30 cellular contexts compared by ENCODE assay signal in the genomic region with DNA sequence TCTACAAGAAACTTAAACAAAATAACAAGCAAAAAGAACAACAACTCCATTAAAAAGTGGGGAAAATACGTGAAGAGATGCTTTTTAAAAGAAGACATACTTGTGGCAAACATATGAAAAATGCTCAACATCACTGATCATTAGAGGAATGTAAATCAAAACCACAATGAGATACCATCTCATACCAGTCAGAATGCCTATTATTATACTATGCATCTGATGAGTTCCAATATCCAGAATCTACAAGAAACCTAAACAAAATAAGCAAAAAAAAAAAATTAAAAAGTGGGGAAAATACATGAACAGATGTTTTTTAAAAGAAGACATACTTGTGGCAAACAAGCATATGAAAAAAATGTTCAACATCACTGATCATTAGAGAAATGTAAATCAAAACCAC. TPM values are rescaled to one million over a fixed set of nuclear protein-coding genes. Genes with fewer than 3 reads are reported as not detected.
DNase-seq lines count a peak whose midpoint lies in the region; ATAC-seq, FAIRE-seq and TF ChIP-seq lines count a peak whose summit lies in the region.
"Had no signal": no experiment of that assay in that cellular context is flagged by ENCODE, and none has a peak within 500 bp of the region (broad histone marks: within the 10 kb centered on the region; RNA-seq: fewer than 3 reads in every experiment).

No MANE protein-coding gene starts in this region.

- H3K27ac Mint-ChIP-seq in CD4-positive, alpha-beta T cell, result no peak overlapping the region
- no peak overlapping the region for H3K27ac Mint-ChIP-seq in activated naive CD4-positive, alpha-beta T cell treated with anti-CD3 and anti-CD28 coated beads, Interleukin-2, amount 50 U/mL, for 72 hours
- H3K27ac Mint-ChIP-seq: IgD-negative memory B cell had no signal

- H3K27ac ChIP-seq in A549, result no peak overlapping the region
- H3K27ac ChIP-seq in SJCRH30, result peak overlapping the region; percentile 33
- no peak overlapping the region for H3K27ac ChIP-seq in CD4-positive, alpha-beta T cell (ENCODE audit: low read depth, low read length)
- H3K27ac ChIP-seq: KMS-11, SK-N-MC had no signal

- no peaks in the 10 kb centered on the region for H3K36me3 Mint-ChIP-seq in CD4-positive, alpha-beta T cell (ENCODE audit: low read depth)
- peaks cover 0 to 1% of the 10 kb centered on the region in 2 donors for H3K36me3 Mint-ChIP-seq in activated naive CD4-positive, alpha-beta T cell treated with anti-CD3 and anti-CD28 coated beads, Interleukin-2, amount 50 U/mL, for 72 hours
- H3K36me3 Mint-ChIP-seq: CD14-positive monocyte, IgD-negative memory B cell had no signal

- TF ChIP-seq EP300 in A549 (IDR thresholded peaks at IDR 0.05), result no peak

- no peaks in the 10 kb centered on the region for H3K27me3 ChIP-seq in SJCRH30
- no peaks in the 10 kb centered on the region for H3K27me3 ChIP-seq in CD4-positive, alpha-beta T cell (ENCODE audit: control insufficient read depth, insufficient read depth, low read length)
- H3K27me3 ChIP-seq: BE2C had no signal

- peak; percentile 61 for FAIRE-seq in A549 (lab: Jason Lieb, UNC)
- FAIRE-seq: A204.1, GM12878 had no signal

- ATAC-seq in A549, result no peak
- ATAC-seq in CD4-positive, alpha-beta T cell (ENCODE audit: poor library complexity), result no peak
- ATAC-seq in activated naive CD4-positive, alpha-beta T cell treated with anti-CD3 and anti-CD28 coated beads, Interleukin-2, amount 50 U/mL, for 72 hours, result no peak
- ATAC-seq: GM12878 had no signal

- no peaks in the 10 kb centered on the region for H3K4me1 Mint-ChIP-seq in CD4-positive, alpha-beta T cell (ENCODE audit: low read depth)
- H3K4me1 Mint-ChIP-seq: CD14-positive monocyte had no signal

- TF ChIP-seq POLR2A in A549 (IDR thresholded peaks at IDR 0.05; ENCODE audit: low read length), result no peak

- no peak for TF ChIP-seq RAD21 in A549 (conservative IDR thresholded peaks at IDR 0.05 in 1 of 2, IDR thresholded peaks at IDR 0.05 in 1 of 2)

- H3K4me3 ChIP-seq in A549, result no peak overlapping the region
- H3K4me3 ChIP-seq in SJCRH30, result no peak overlapping the region
- H3K4me3 ChIP-seq: GM12878, HAP-1, SK-N-MC had no signal

- CTCF ChIA-PET in A549 (lab: Yijun Ruan, JAX), result no interaction called here
- CTCF ChIA-PET in CD4-positive, alpha-beta T cell (lab: Charles Lee), result no interaction called here

- intact Hi-C loops in CD4-positive, alpha-beta T cell (cut with DNase I, micrococcal nuclease), result no loop called here

- H3K9me3 ChIP-seq in A549 (peaks cover 34% of the 10 kb centered on the region), SJCRH30 (replicated peaks) (no peaks in the 10 kb centered on the region)
- no peaks in the 10 kb centered on the region for H3K9me3 ChIP-seq in CD4-positive, alpha-beta T cell (ENCODE audit: control insufficient read depth, low read length)
- H3K9me3 ChIP-seq: BE2C, HAP-1 had no signal

- DNase-seq in A549 (ENCODE audit: low read depth in 1 of 2, low spot score in 1 of 2), result no peak
- peak; percentile 49 for DNase-seq in EL
- DNase-seq in SJCRH30, result no peak
- peak; percentile 42 for DNase-seq in fibroblast of gingiva (ENCODE audit: low read depth)
- DNase-seq in 8988T, result no peak
- DNase-seq in CD4-positive, alpha-beta T cell, result no peak
- no peak for DNase-seq in activated naive CD4-positive, alpha-beta T cell treated with anti-CD3 and anti-CD28 coated beads, Interleukin-2, amount 50 U/mL, for 72 hours (ENCODE audit: low spot score in 2 of 2)
- no peak for DNase-seq in AML-193 (lab: John Stamatoyannopoulos, UW)
- DNase-seq: BE2C, DMS153, GDM1, GOT3, MM.1S, NCI-H1048, NCI-H1417 treated with DMSO at 0.1 percent for 48 hours, NCI-H1694 treated with DMSO at 0.1 percent for 48 hours, NCI-H2081, NCI-H2171, NCI-H226, NCI-H510A, NCI-H69, RPMI8226, SHP77 had no signal

- no peak for TF ChIP-seq CTCF in A549 (IDR thresholded peaks at IDR 0.05)
- no peak for TF ChIP-seq CTCF in CD4-positive, alpha-beta T cell (IDR thresholded peaks at IDR 0.05)

- WGBS in A549 (ENCODE audit: missing lambda C conversion rate), result 86% methylated on average over 1 of the region's 1 CpG

- no peaks in the 10 kb centered on the region for H3K36me3 ChIP-seq in SJCRH30
- H3K36me3 ChIP-seq: BE2C, HAP-1 had no signal

- POLR2A ChIA-PET in A549 (lab: Yijun Ruan, JAX), result no interaction called here
- POLR2A ChIA-PET in CD4-positive, alpha-beta T cell (lab: Charles Lee), result no interaction called here

- H3K4me2 ChIP-seq in A549, result no peak overlapping the region
- H3K4me2 ChIP-seq: KMS-11 had no signal

- H3K27me3 Mint-ChIP-seq in CD4-positive, alpha-beta T cell, result no peaks in the 10 kb centered on the region
- H3K27me3 Mint-ChIP-seq: IgD-negative memory B cell had no signal

- no peak overlapping the region for H3K4me3 Mint-ChIP-seq in CD4-positive, alpha-beta T cell
- H3K4me3 Mint-ChIP-seq: CD14-positive monocyte, IgD-negative memory B cell had no signal

- peaks cover 2% of the 10 kb centered on the region for H3K9me3 Mint-ChIP-seq in CD4-positive, alpha-beta T cell
- peaks cover 0 to 6% of the 10 kb centered on the region in 2 donors for H3K9me3 Mint-ChIP-seq in activated naive CD4-positive, alpha-beta T cell treated with anti-CD3 and anti-CD28 coated beads, Interleukin-2, amount 50 U/mL, for 72 hours

- H3K4me1 ChIP-seq in A549, result peaks cover 18% of the 10 kb centered on the region
- peaks cover 14% of the 10 kb centered on the region for H3K4me1 ChIP-seq in SJCRH30
- H3K4me1 ChIP-seq: BE2C, HAP-1 had no signal

TF ChIP-seq in A549, 52 proteins besides CTCF, POLR2A, EP300 and RAD21:
- TF ChIP-seq, protein P1, sequence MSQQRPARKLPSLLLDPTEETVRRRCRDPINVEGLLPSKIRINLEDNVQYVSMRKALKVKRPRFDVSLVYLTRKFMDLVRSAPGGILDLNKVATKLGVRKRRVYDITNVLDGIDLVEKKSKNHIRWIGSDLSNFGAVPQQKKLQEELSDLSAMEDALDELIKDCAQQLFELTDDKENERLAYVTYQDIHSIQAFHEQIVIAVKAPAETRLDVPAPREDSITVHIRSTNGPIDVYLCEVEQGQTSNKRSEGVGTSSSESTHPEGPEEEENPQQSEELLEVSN (IDR thresholded peaks at IDR 0.05; ENCODE audit: borderline replicate concordance, low read depth), result no peak
- TF ChIP-seq ZC3H11A (IDR thresholded peaks at IDR 0.05) (no peak), CEBPB (IDR thresholded peaks at IDR 0.05) (no peak), FOXS1 (CRISPR knock-in tag; IDR thresholded peaks at IDR 0.05) (no peak), NR3C1 (IDR thresholded peaks at IDR 0.05) (no peak), JUN (IDR thresholded peaks at IDR 0.05) (no peak), MAZ (IDR thresholded peaks at IDR 0.05; ENCODE audit: borderline replicate concordance, low read depth, low read length) (no peak)
- TF ChIP-seq, protein P2, sequence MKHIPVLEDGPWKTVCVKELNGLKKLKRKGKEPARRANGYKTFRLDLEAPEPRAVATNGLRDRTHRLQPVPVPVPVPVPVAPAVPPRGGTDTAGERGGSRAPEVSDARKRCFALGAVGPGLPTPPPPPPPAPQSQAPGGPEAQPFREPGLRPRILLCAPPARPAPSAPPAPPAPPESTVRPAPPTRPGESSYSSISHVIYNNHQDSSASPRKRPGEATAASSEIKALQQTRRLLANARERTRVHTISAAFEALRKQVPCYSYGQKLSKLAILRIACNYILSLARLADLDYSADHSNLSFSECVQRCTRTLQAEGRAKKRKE (CRISPR knock-in tag; IDR thresholded peaks at IDR 0.05; ENCODE audit: low read depth), result no peak

RNA-seq across cellular contexts. Expression of a gene that starts 29.6 kb away (rescaled TPM):
- polyA plus RNA-seq in A549 (2011; rRNA removed) (3,820 and 4,867 TPM in 2 replicates), A549 (2017; fragmentation: RNase III; extraction: RNeasy Plus Mini Kit Qiagen cat#74134 plus additional on column Dnase treatment) (1,744 to 2,157 TPM (median 1,998 TPM) in 3 replicates)
- 1,990 and 2,211 TPM in 2 replicates for polyA plus RNA-seq in A549 (2012; cell fraction: cytosol; rRNA removed)
- 1,508 and 2,046 TPM in 2 replicates for polyA plus RNA-seq in A549 (2012; cell fraction: nucleus; rRNA removed)
- polyA minus RNA-seq in A549 (2011; rRNA and poly(A)+ RNA removed), result 1,379 and 1,525 TPM in 2 replicates
- total RNA-seq in SJCRH30 (2014; rRNA removed; shearing (Covaris generic)), result 30.0 and 36.3 TPM in 2 replicates
- total RNA-seq in CD4-positive, alpha-beta T cell, result 1 to 10 TPM; 1.9 to 2.0 TPM
- total RNA-seq in activated naive CD4-positive, alpha-beta T cell treated with anti-CD3 and anti-CD28 coated beads, Interleukin-2, amount 50 U/mL, for 72 hours, result 1 to 10 TPM in 1 of 2 donors, not detected in 1; 1.5 TPM

Comparison
In these comparisons a context has a peak if more than half of its experiments do, and no peak if none do; other contexts are left out.
1. DNase-seq: peak in EL (single experiment) and fibroblast of gingiva (single experiment); none in A549 (0 of 2), SJCRH30 (0 of 2), 8988T (single experiment), CD4-positive, alpha-beta T cell (0 of 10), activated naive CD4-positive, alpha-beta T cell treated with anti-CD3 and anti-CD28 coated beads, Interleukin-2, amount 50 U/mL, for 72 hours (0 of 2) and AML-193 (0 of 2).
2. RNA of a gene that starts 29.6 kb away (total RNA-seq): 30.0 to 36.3 TPM in SJCRH30; 1.9 to 2.0 TPM in CD4-positive, alpha-beta T cell and 1.5 TPM in activated naive CD4-positive, alpha-beta T cell treated with anti-CD3 and anti-CD28 coated beads, Interleukin-2, amount 50 U/mL, for 72 hours; every median in the first group is over 10 times any median in the second.